ENCODE assay signal across 24 cellular contexts in the genomic region with DNA sequence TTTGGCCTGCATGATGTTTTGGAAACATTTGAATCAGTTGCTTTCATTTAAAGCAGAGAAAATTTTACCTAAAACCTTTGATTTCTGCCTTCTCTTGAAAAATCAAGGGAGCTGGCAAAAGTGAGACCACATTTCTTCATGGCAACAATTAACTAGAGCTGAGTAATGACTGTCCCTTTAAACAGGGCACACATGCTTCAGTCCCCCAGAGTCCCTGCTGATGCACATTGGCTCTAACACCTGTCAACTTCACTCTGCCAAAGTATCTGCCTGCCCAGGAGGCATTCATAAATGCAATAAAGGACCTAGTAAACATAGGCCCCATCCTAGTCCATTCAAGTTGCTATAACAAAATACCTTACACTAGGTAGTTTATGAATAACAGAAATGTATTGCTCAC.
"Had no signal": no experiment of that assay in that cellular context is flagged by ENCODE, and none has a peak within 500 bp of the region (broad histone marks: within the 10 kb centered on the region; RNA-seq: fewer than 3 reads in every experiment).

No MANE protein-coding gene starts in this region.

- H3K9me3 ChIP-seq: mucosa of descending colon, spleen, thoracic aorta, uterus had no signal

- H3K4me3 Mint-ChIP-seq: activated naive CD8-positive, alpha-beta T cell; effector memory CD8-positive, alpha-beta T cell; nephron; type B pancreatic cell had no signal

- H3K36me3 Mint-ChIP-seq: activated naive CD8-positive, alpha-beta T cell; type B pancreatic cell had no signal

- H3K36me3 ChIP-seq: spleen, thoracic aorta, uterus, WERI-Rb-1 had no signal

- H3K27ac ChIP-seq: spleen, thoracic aorta, uterus, WERI-Rb-1 had no signal

- H3K4me3 ChIP-seq: mucosa of descending colon, spleen, thoracic aorta, uterus had no signal

- H3K27ac Mint-ChIP-seq: activated naive CD8-positive, alpha-beta T cell; effector memory CD8-positive, alpha-beta T cell; nephron; type B pancreatic cell had no signal

- DNase-seq: activated CD4-positive, alpha-beta T cell treated with anti-CD3 and anti-CD28 coated beads for 48 hours; activated CD4-positive, alpha-beta T cell treated with anti-CD3 and anti-CD28 coated beads, Interleukin-2, amount 50 U/mL, for 48 hours; activated CD8-positive, alpha-beta memory T cell treated with anti-CD3 and anti-CD28 coated beads for 24 hours; activated effector memory CD4-positive, alpha-beta T cell treated with Interleukin-2 at 50 U/mL for 16 hours; activated naive CD4-positive, alpha-beta T cell treated with Interleukin-2 at 50 U/mL for 16 hours; anterior cingulate cortex; cortex of kidney; effector memory CD8-positive, alpha-beta T cell; foreskin fibroblast; hippocampal formation; left cardiac atrium; left ventricle myocardium superior; mucosa of descending colon; posterior cingulate gyrus; right cardiac atrium; spleen; stimulated activated naive CD4-positive, alpha-beta T cell treated with Interleukin-2 at 50 U/mL for 16 hours; T1000; uterus; WERI-Rb-1 had no signal

- H3K27me3 Mint-ChIP-seq: type B pancreatic cell had no signal

- H3K27me3 ChIP-seq: uterus had no signal

- H3K4me1 ChIP-seq: uterus had no signal

- H3K9me3 Mint-ChIP-seq: effector memory CD8-positive, alpha-beta T cell; type B pancreatic cell had no signal
